ENCODE assay signal across 1 cellular context in genomic region chr5:121108725-121109124, GRCh38.
TF ChIP-seq lines count a peak whose summit lies in the region.

No MANE protein-coding gene starts in this region.

TF ChIP-seq in K562, 482 proteins besides CTCF, POLR2A, EP300 and RAD21 (continued from another document):
- TF ChIP-seq ARID3A (IDR thresholded peaks at IDR 0.05; ENCODE audit: borderline replicate concordance, low read depth, low read length) (no peak), ID3 (CRISPR knock-in tag; IDR thresholded peaks at IDR 0.05) (no peak), ID3 (tag; IDR thresholded peaks at IDR 0.05) (no peak), MAFF (IDR thresholded peaks at IDR 0.05; ENCODE audit: low read length) (no peak)
TF ChIP-seq in K562: peak in this region for 0.
